ENCODE assay signal across 8 cellular contexts in the genomic region with DNA sequence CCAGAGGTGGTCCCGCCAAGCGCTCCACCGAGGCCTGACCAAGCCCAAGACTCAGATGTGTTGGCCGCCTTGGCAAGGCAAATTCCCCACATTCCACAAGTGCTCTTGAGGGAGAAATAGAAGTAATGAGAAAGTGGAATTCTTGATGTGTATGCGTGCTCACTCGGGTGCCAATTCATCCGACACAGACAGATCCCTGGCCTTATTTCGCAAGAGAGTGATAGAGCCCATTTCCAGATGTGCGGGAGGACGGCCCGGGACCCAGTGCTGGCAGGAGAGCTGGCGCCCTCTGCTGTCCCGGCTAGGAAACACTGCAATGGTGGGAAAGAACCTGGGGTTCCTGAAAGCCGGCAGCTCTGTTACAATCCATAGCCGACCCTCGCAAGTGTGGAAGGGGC.
A peak's percentile ranks its signal among the peaks of the same experiment; 100 is the strongest.
DNase-seq lines count a peak whose midpoint lies in the region; ATAC-seq and TF ChIP-seq lines count a peak whose summit lies in the region.

No MANE protein-coding gene starts in this region.

- POLR2A ChIA-PET in AG04449 (lab: Yijun Ruan, JAX): interaction anchor here (0.7 to 2.0 kb wide), 5 partner anchors 47 to 564 kb away, joined by 3 to 4 read pairs (median 4); no protein-coding TSS in a partner anchor

- H3K27me3 ChIP-seq in left lung: no peaks in the 10 kb centered on the region

- H3K27ac ChIP-seq in left lung: peak overlapping the region; percentile 67 to 79

- TF ChIP-seq CTCF in AG04449 (IDR thresholded peaks at IDR 0.05; ENCODE audit: insufficient read depth, low read length, missing control alignments) (peak; percentile 93), left lung (IDR thresholded peaks at IDR 0.05) (peak; percentile 87 to 88)

- no peaks in the 10 kb centered on the region for H3K9me3 ChIP-seq in left lung

- peak overlapping the region; percentile 19; the same call in 1 of the 2 replicates for H3K4me3 ChIP-seq in AG04449 (ENCODE audit: low read depth, low read length)
- no peak overlapping the region for H3K4me3 ChIP-seq in left lung

- no peaks in the 10 kb centered on the region for H3K36me3 ChIP-seq in left lung

- CTCF ChIA-PET in AG04449 (lab: Yijun Ruan, JAX): interaction anchor here (0.7 to 4.5 kb wide), 41 partner anchors 10 to 555 kb away, joined by 3 to 42 read pairs (median 4); a partner anchor contains a TSS

- peaks cover 35 to 44% of the 10 kb centered on the region in 2 donors for H3K4me1 ChIP-seq in left lung

- ATAC-seq in activated CD4-positive, CD25-positive, alpha-beta regulatory T cell treated with anti-CD3 and anti-CD28 coated beads, Interleukin-2, amount 50 U/mL, for 24 hours: peak; percentile 51 to 54
- ATAC-seq in left lung: peak; percentile 95
- ATAC-seq in GM18511 (IDR thresholded peaks at IDR 0.05; ENCODE audit: unreplicated experiment): no peak

- peak; percentile 95 for DNase-seq in AG04449 (ENCODE audit: low read depth, low spot score)
- DNase-seq in GM19240 (ENCODE audit: insufficient read length, low spot score): peak; percentile 28
- peak; percentile 50 for DNase-seq in NCI-H2196 (lab: John Stamatoyannopoulos, UW; ENCODE audit: unreplicated experiment)
- DNase-seq in cerebellar cortex (ENCODE audit: low spot score): peak; percentile 63
- DNase-seq in left lung: peak; percentile 85 to 92
- peak; percentile 71 to 72 for DNase-seq in stimulated activated CD4-positive, alpha-beta T cell treated with anti-CD3 and anti-CD28 coated beads, Interleukin-2, amount 100 ng/mL, for 48 hours

- intact Hi-C loops in left lung (cut with DNase I): no loop called here

Comparison
In these comparisons a context has a peak if more than half of its experiments do, and no peak if none do; other contexts are left out.
1. DNase-seq: peak in every context shown above with its lines; median percentile 95 in AG04449; 88 in left lung; 72 in stimulated activated CD4-positive, alpha-beta T cell treated with anti-CD3 and anti-CD28 coated beads, Interleukin-2, amount 100 ng/mL, for 48 hours; 63 in cerebellar cortex; 50 in NCI-H2196; 28 in GM19240.